In genomic region chr10:72261323-72262018, GRCh38 we compare ENCODE assay signal across 8 cellular contexts. TPM values are rescaled to one million over a fixed set of nuclear protein-coding genes. Genes with fewer than 3 reads are reported as not detected.
A peak's percentile ranks its signal among the peaks of the same experiment; 100 is the strongest.
DNase-seq lines count a peak whose midpoint lies in the region; ATAC-seq and TF ChIP-seq lines count a peak whose summit lies in the region.

No MANE protein-coding gene starts in this region.

- no peaks in the 10 kb centered on the region for H3K9me3 ChIP-seq in SU-DHL-6 (ENCODE audit: insufficient read depth, low read length)

- no peaks in the 10 kb centered on the region for H3K9me3 Mint-ChIP-seq in effector memory CD8-positive, alpha-beta T cell
- H3K9me3 Mint-ChIP-seq in natural killer cell treated with Interleukin-12 subunit alpha and Interleukin-12 subunit beta and Interleukin-15 and Interleukin-18, amount 100 ng/mL, for 72 hours: no peaks in the 10 kb centered on the region

- no peaks in the 10 kb centered on the region for H3K36me3 ChIP-seq in SU-DHL-6 (ENCODE audit: low read length)

- H3K9ac ChIP-seq in SU-DHL-6 (ENCODE audit: low read length): peak overlapping the region; percentile 56

- no peaks in the 10 kb centered on the region for H3K79me2 ChIP-seq in SU-DHL-6 (ENCODE audit: insufficient read depth, low read length)

- H3K27me3 Mint-ChIP-seq in effector memory CD8-positive, alpha-beta T cell: no peaks in the 10 kb centered on the region
- H3K27me3 Mint-ChIP-seq in natural killer cell treated with Interleukin-12 subunit alpha and Interleukin-12 subunit beta and Interleukin-15 and Interleukin-18, amount 100 ng/mL, for 72 hours: no peaks in the 10 kb centered on the region

- peak overlapping the region; percentile 81 for H3K4me2 ChIP-seq in SU-DHL-6 (ENCODE audit: low read depth, low read length, poor library complexity, severe bottlenecking)

- peak overlapping the region; percentile 43 for H3K27ac ChIP-seq in 22Rv1
- peak overlapping the region; percentile 86 for H3K27ac ChIP-seq in SU-DHL-6 (ENCODE audit: low read depth, low read length)

- DNase-seq in effector memory CD8-positive, alpha-beta T cell: peak in 2 of 3 experiments; percentile 40 to 55
- peak; percentile 92 for DNase-seq in natural killer cell treated with Interleukin-12 subunit alpha and Interleukin-12 subunit beta and Interleukin-15 and Interleukin-18, amount 100 ng/mL, for 72 hours (ENCODE audit: low spot score)
- DNase-seq in cortex of kidney (lab: John Stamatoyannopoulos, UW) (no peak), NCI-H187 (lab: John Stamatoyannopoulos, UW) (no peak)

- H3K9me2 ChIP-seq in SU-DHL-6 (replicated peaks; ENCODE audit: insufficient read depth, low read length): no peaks in the 10 kb centered on the region

- TF ChIP-seq CTCF in 22Rv1 (IDR thresholded peaks at IDR 0.05) (no peak), SU-DHL-6 (IDR thresholded peaks at IDR 0.05; ENCODE audit: insufficient read depth, low read length, poor library complexity, severe bottlenecking) (no peak)

- H3K27me3 ChIP-seq in SU-DHL-6 (ENCODE audit: low read length): no peaks in the 10 kb centered on the region

- H2AFZ ChIP-seq in SU-DHL-6 (ENCODE audit: low read depth, low read length, severe bottlenecking): peak overlapping the region; percentile 84

- peak overlapping the region; percentile 89 to 91 for H3K4me3 Mint-ChIP-seq in effector memory CD8-positive, alpha-beta T cell
- peak overlapping the region; percentile 83 for H3K4me3 Mint-ChIP-seq in natural killer cell treated with Interleukin-12 subunit alpha and Interleukin-12 subunit beta and Interleukin-15 and Interleukin-18, amount 100 ng/mL, for 72 hours

- H3K27ac Mint-ChIP-seq in effector memory CD8-positive, alpha-beta T cell: peak overlapping the region; percentile 95 to 99
- peak overlapping the region; percentile 96 to 99 for H3K27ac Mint-ChIP-seq in natural killer cell treated with Interleukin-12 subunit alpha and Interleukin-12 subunit beta and Interleukin-15 and Interleukin-18, amount 100 ng/mL, for 72 hours

- H4K20me1 ChIP-seq in SU-DHL-6 (ENCODE audit: low read depth, low read length): no peaks in the 10 kb centered on the region

- H3F3A ChIP-seq in SU-DHL-6 (ENCODE audit: insufficient read depth): peaks cover 17% of the 10 kb centered on the region

- ATAC-seq in GM18868 (IDR thresholded peaks at IDR 0.05; ENCODE audit: unreplicated experiment) (peak; percentile 53), HG03045 (IDR thresholded peaks at IDR 0.05; ENCODE audit: unreplicated experiment) (peak; percentile 43)
- ATAC-seq in effector memory CD8-positive, alpha-beta T cell (replicated peaks): peak; percentile 31
- peak; percentile 72 to 80 for ATAC-seq in natural killer cell treated with Interleukin-12 subunit alpha and Interleukin-12 subunit beta and Interleukin-15 and Interleukin-18, amount 100 ng/mL, for 72 hours

- H3K4me3 ChIP-seq in SU-DHL-6 (ENCODE audit: insufficient read depth, low read length, poor library complexity, severe bottlenecking): peak overlapping the region; percentile 51

- H3K4me1 Mint-ChIP-seq in effector memory CD8-positive, alpha-beta T cell (ENCODE audit: low read depth in 2 of 2): peaks cover 42 to 44% of the 10 kb centered on the region in 2 donors
- H3K4me1 Mint-ChIP-seq in natural killer cell treated with Interleukin-12 subunit alpha and Interleukin-12 subunit beta and Interleukin-15 and Interleukin-18, amount 100 ng/mL, for 72 hours (ENCODE audit: low read depth in 2 of 2): peaks cover 49% of the 10 kb centered on the region in 2 donors

- H3K36me3 Mint-ChIP-seq in effector memory CD8-positive, alpha-beta T cell (ENCODE audit: insufficient read depth): peaks cover 15% of the 10 kb centered on the region
- H3K36me3 Mint-ChIP-seq in natural killer cell treated with Interleukin-12 subunit alpha and Interleukin-12 subunit beta and Interleukin-15 and Interleukin-18, amount 100 ng/mL, for 72 hours: no peaks in the 10 kb centered on the region

RNA-seq across cellular contexts. Expression of gene DDIT4, which starts 12.3 kb away (rescaled TPM):
- total RNA-seq in natural killer cell treated with Interleukin-12 subunit alpha and Interleukin-12 subunit beta and Interleukin-15 and Interleukin-18, amount 100 ng/mL, for 72 hours: 100 to 1,000 TPM; 189 to 207 TPM

RNA-seq across cellular contexts. Expression of gene ASCC1, which starts 45.4 kb away (rescaled TPM):
- 10 to 100 TPM; 30.9 to 35.7 TPM for total RNA-seq in natural killer cell treated with Interleukin-12 subunit alpha and Interleukin-12 subunit beta and Interleukin-15 and Interleukin-18, amount 100 ng/mL, for 72 hours

RNA-seq across cellular contexts. Expression of gene ANAPC16, which starts 45.7 kb away (rescaled TPM):
- total RNA-seq in natural killer cell treated with Interleukin-12 subunit alpha and Interleukin-12 subunit beta and Interleukin-15 and Interleukin-18, amount 100 ng/mL, for 72 hours: 10 to 100 TPM; 39.6 to 79.3 TPM

Comparison
In these comparisons a context has a peak if more than half of its experiments do, and no peak if none do; other contexts are left out.
1. DNase-seq: peak in effector memory CD8-positive, alpha-beta T cell (2 of 3) and natural killer cell treated with Interleukin-12 subunit alpha and Interleukin-12 subunit beta and Interleukin-15 and Interleukin-18, amount 100 ng/mL, for 72 hours (single experiment); none in cortex of kidney (single experiment) and NCI-H187 (0 of 2).
2. Peak in every context shown above with its lines, with median percentiles within 50 percentile points of each other: ATAC-seq.